In the genomic region with DNA sequence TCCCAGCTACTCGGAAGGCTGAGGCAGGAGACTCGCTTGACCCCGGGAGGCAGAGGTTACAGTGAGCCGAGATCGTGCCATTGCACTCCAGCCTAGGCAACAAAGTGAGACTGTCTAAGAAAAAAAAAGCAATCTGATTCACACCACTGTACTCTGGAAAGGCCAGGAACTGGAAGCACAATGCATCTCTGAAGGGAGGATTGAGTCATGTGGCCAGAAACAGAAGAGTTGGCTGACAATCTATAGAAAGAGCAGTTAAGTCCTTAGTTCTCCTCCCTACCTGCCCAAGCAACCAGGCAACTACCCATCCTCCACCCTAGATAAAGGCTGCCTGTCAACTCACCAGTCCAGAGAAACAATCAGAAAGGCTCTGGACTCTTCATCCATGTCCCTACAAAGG, we compare ENCODE assay signal across 22 cellular contexts.
"Had no signal": no experiment of that assay in that cellular context is flagged by ENCODE, and none has a peak within 500 bp of the region (broad histone marks: within the 10 kb centered on the region; RNA-seq: fewer than 3 reads in every experiment).

No MANE protein-coding gene starts in this region.

- H3K9me3 Mint-ChIP-seq: stimulated activated memory B cell treated with anti-CD40 and anti-IgM and Interleukin-4, amounts not matched to agents 10 μg/mL and 1 μg/mL and 100 μg/mL, for 72 hours had no signal

- DNase-seq: activated gamma-delta T cell treated with Interleukin-2 at 50 U/mL for 16 hours; activated T-cell treated with anti-CD3 and anti-CD28 coated beads, Interleukin-2, amount 50 U/mL, for 1 hour; amniotic stem cell; effector CD4-positive, alpha-beta T cell; head of caudate nucleus; hypothalamus; islet precursor cell; left colon; mesenchymal stem cell; posterior cingulate gyrus; small intestine; stimulated activated CD4-positive, alpha-beta T cell treated with anti-CD3 and anti-CD28 coated beads, Interleukin-2, amount 100 ng/mL, for 24 hours; stomach; T-helper 9 cell had no signal

- H3K27ac ChIP-seq: stomach, suprapubic skin, tibial nerve had no signal

- H3K36me3 ChIP-seq: stomach, suprapubic skin, tibial nerve had no signal

- H3K36me3 Mint-ChIP-seq: activated naive CD8-positive, alpha-beta T cell; stimulated activated memory B cell treated with anti-CD40 and anti-IgM and Interleukin-4, amounts not matched to agents 10 μg/mL and 1 μg/mL and 100 μg/mL, for 72 hours; WTC11 had no signal

- H3K4me3 Mint-ChIP-seq: activated naive CD8-positive, alpha-beta T cell; stimulated activated memory B cell treated with anti-CD40 and anti-IgM and Interleukin-4, amounts not matched to agents 10 μg/mL and 1 μg/mL and 100 μg/mL, for 72 hours; WTC11 had no signal

- H3K27ac Mint-ChIP-seq: activated naive CD8-positive, alpha-beta T cell; stimulated activated memory B cell treated with anti-CD40 and anti-IgM and Interleukin-4, amounts not matched to agents 10 μg/mL and 1 μg/mL and 100 μg/mL, for 72 hours; WTC11 had no signal

- H3K4me3 ChIP-seq: stomach, suprapubic skin, tibial nerve had no signal

- H3K27me3 Mint-ChIP-seq: activated naive CD8-positive, alpha-beta T cell; stimulated activated memory B cell treated with anti-CD40 and anti-IgM and Interleukin-4, amounts not matched to agents 10 μg/mL and 1 μg/mL and 100 μg/mL, for 72 hours had no signal

- ATAC-seq: left colon; sciatic nerve; stimulated activated memory B cell treated with anti-CD40 and anti-IgM and Interleukin-4, amounts not matched to agents 10 μg/mL and 1 μg/mL and 100 μg/mL, for 72 hours; WTC11 had no signal

- H3K4me1 ChIP-seq: suprapubic skin, tibial nerve had no signal

- H3K4me1 Mint-ChIP-seq: stimulated activated memory B cell treated with anti-CD40 and anti-IgM and Interleukin-4, amounts not matched to agents 10 μg/mL and 1 μg/mL and 100 μg/mL, for 72 hours; WTC11 had no signal

- H3K9me3 ChIP-seq: stomach, suprapubic skin, tibial nerve had no signal

- FAIRE-seq: endometrium, frontal cortex, small intestine had no signal

- H3K27me3 ChIP-seq: stomach, suprapubic skin, tibial nerve had no signal
